ENCODE assay signal across 8 cellular contexts in genomic region chr1:36322085-36322785, GRCh38. TPM values are rescaled to one million over a fixed set of nuclear protein-coding genes. Genes with fewer than 3 reads are reported as not detected.
A peak's percentile ranks its signal among the peaks of the same experiment; 100 is the strongest.
DNase-seq lines count a peak whose midpoint lies in the region; ATAC-seq and TF ChIP-seq lines count a peak whose summit lies in the region.

No MANE protein-coding gene starts in this region.

- H3K9me2 ChIP-seq in Loucy (replicated peaks; ENCODE audit: low read depth, low read length), result no peaks in the 10 kb centered on the region

- peak overlapping the region; percentile 74 for H3K4me2 ChIP-seq in Loucy (ENCODE audit: low read depth, low read length, poor library complexity, severe bottlenecking)

- no peak overlapping the region for H3K9ac ChIP-seq in Loucy (ENCODE audit: low read depth, low read length, poor library complexity, severe bottlenecking)

- H3K9me3 ChIP-seq in Loucy (ENCODE audit: insufficient read depth, low read depth, low read length), result no peaks in the 10 kb centered on the region

- ATAC-seq in esophagus mucosa (peak; percentile 1), HG02759 (IDR thresholded peaks at IDR 0.05; ENCODE audit: unreplicated experiment) (no peak)

- peaks cover 22% of the 10 kb centered on the region for H3K4me1 ChIP-seq in Loucy (ENCODE audit: insufficient read depth, low read length, poor library complexity, severe bottlenecking)

- no peak overlapping the region for H2AFZ ChIP-seq in Loucy (ENCODE audit: low read length)

- no peaks in the 10 kb centered on the region for H3K36me3 ChIP-seq in Loucy (ENCODE audit: insufficient read depth, low read length)

- DNase-seq in AG10803 (ENCODE audit: low read depth) (peak; percentile 17), neural crest cell (ENCODE audit: low read depth, low spot score) (no peak), NCI-H2081 (lab: John Stamatoyannopoulos, UW) (no peak), glutamatergic neuron (no peak)
- DNase-seq in stimulated activated CD4-positive, alpha-beta T cell treated with anti-CD3 and anti-CD28 coated beads, Interleukin-15, amount 100 ng/mL, for 24 hours, result no peak

- H3K27me3 ChIP-seq in Loucy (ENCODE audit: insufficient read depth, low read length, poor library complexity, severe bottlenecking), result no peaks in the 10 kb centered on the region

- no peak for TF ChIP-seq CTCF in AG10803 (conservative IDR thresholded peaks at IDR 0.05; ENCODE audit: low read length)
- TF ChIP-seq CTCF in Loucy (conservative IDR thresholded peaks at IDR 0.05; ENCODE audit: low read length), result no peak
- no peak for TF ChIP-seq CTCF in neural crest cell (conservative IDR thresholded peaks at IDR 0.05)
- TF ChIP-seq CTCF in glutamatergic neuron (IDR thresholded peaks at IDR 0.05; ENCODE audit: partially characterized antibody, unreplicated experiment), result no peak

- H3K9me3 Mint-ChIP-seq in neural crest cell (no peaks in the 10 kb centered on the region), glutamatergic neuron (ENCODE audit: unreplicated experiment) (peaks cover 7% of the 10 kb centered on the region)

- peak overlapping the region; percentile 80 for H3K4me3 ChIP-seq in AG10803 (ENCODE audit: low read length)
- no peak overlapping the region for H3K4me3 ChIP-seq in Loucy (ENCODE audit: low read length, poor library complexity, severe bottlenecking)

- H3K36me3 Mint-ChIP-seq in neural crest cell (ENCODE audit: low read depth), result peaks cover 3% of the 10 kb centered on the region
- H3K36me3 Mint-ChIP-seq in glutamatergic neuron (ENCODE audit: unreplicated experiment), result peaks cover 6% of the 10 kb centered on the region

- no peaks in the 10 kb centered on the region for H4K20me1 ChIP-seq in Loucy (ENCODE audit: insufficient read depth, low read length, poor library complexity, severe bottlenecking)

- H3K27me3 Mint-ChIP-seq in neural crest cell (ENCODE audit: low read depth) (peaks cover 10% of the 10 kb centered on the region), glutamatergic neuron (ENCODE audit: unreplicated experiment) (peaks cover 30% of the 10 kb centered on the region)

- H3K4me3 Mint-ChIP-seq in neural crest cell (peak overlapping the region; percentile 85), glutamatergic neuron (ENCODE audit: unreplicated experiment) (no peak overlapping the region)

- H3K4me1 Mint-ChIP-seq in neural crest cell (peaks cover 22% of the 10 kb centered on the region), glutamatergic neuron (ENCODE audit: low read depth, unreplicated experiment) (peaks cover 2% of the 10 kb centered on the region)

- no peaks in the 10 kb centered on the region for H3F3A ChIP-seq in Loucy (ENCODE audit: low read depth)

- no peaks in the 10 kb centered on the region for H3K79me2 ChIP-seq in Loucy (ENCODE audit: insufficient read depth, low read length)

- H3K27ac Mint-ChIP-seq in neural crest cell (ENCODE audit: unreplicated experiment), result no peak overlapping the region
- no peak overlapping the region for H3K27ac Mint-ChIP-seq in glutamatergic neuron (ENCODE audit: unreplicated experiment)

RNA-seq across cellular contexts. Expression of gene EVA1B, which starts 1.2 kb away (rescaled TPM):
- total RNA-seq in esophagus mucosa, result 3.7 TPM
- 24.8 and 28.5 TPM in 2 replicates for total RNA-seq in neural crest cell
- total RNA-seq in glutamatergic neuron (ENCODE audit: unreplicated experiment), result 1.5 TPM

RNA-seq across cellular contexts. Expression of gene SH3D21, which starts 16.1 kb away (rescaled TPM):
- total RNA-seq in esophagus mucosa (9.2 TPM), neural crest cell (5.4 and 5.9 TPM in 2 replicates), glutamatergic neuron (ENCODE audit: unreplicated experiment) (11.8 TPM)
